ENCODE assay signal across 17 cellular contexts in genomic region chr18:63208676-63209075, GRCh38.
DNase-seq lines count a peak whose midpoint lies in the region; ATAC-seq, FAIRE-seq and TF ChIP-seq lines count a peak whose summit lies in the region.
"Had no signal": no experiment of that assay in that cellular context is flagged by ENCODE, and none has a peak within 500 bp of the region (broad histone marks: within the 10 kb centered on the region; RNA-seq: fewer than 3 reads in every experiment).

No MANE protein-coding gene starts in this region.

- WGBS in pancreas, 2 donors = 59 to 69% methylated on average over 3 of the region's 3 CpGs

- H3K9me3 ChIP-seq in pancreas = no peaks in the 10 kb centered on the region
- H3K9me3 ChIP-seq: psoas muscle had no signal

- peaks cover 52% of the 10 kb centered on the region for H3K4me1 Mint-ChIP-seq in nephron progenitor cell

- H3K4me3 ChIP-seq in pancreas = no peak overlapping the region
- H3K4me3 ChIP-seq: psoas muscle had no signal

- ATAC-seq in left ventricle myocardium superior (peak; percentile 68), pancreas (no peak)

- no peak overlapping the region for H3K4me3 Mint-ChIP-seq in nephron progenitor cell

- no peaks in the 10 kb centered on the region for H3K36me3 ChIP-seq in pancreas

- DNase-seq in SHP77 (lab: John Stamatoyannopoulos, UW) = peak; percentile 33 to 44
- no peak for DNase-seq in SHP77 treated with DMSO at 0.1 percent for 48 hours (lab: John Stamatoyannopoulos, UW)
- DNase-seq in DMS53 (lab: John Stamatoyannopoulos, UW) = peak; percentile 91
- peak; percentile 25 for DNase-seq in RPMI8226
- DNase-seq in left ventricle myocardium superior = no peak
- DNase-seq in stimulated activated CD4-positive, alpha-beta T cell treated with anti-CD3 and anti-CD28 coated beads, Interleukin-4, amount 100 ng/mL, for 1 hour = no peak
- DNase-seq in pancreas = no peak
- no peak for DNase-seq in nephron progenitor cell
- DNase-seq: activated gamma-delta T cell; cortex of kidney; midbrain; NCI-H2171 treated with DMSO at 0.1 percent for 48 hours; psoas muscle; stimulated activated CD4-positive, alpha-beta T cell treated with anti-CD3 and anti-CD28 coated beads, Interleukin-1b, Interleukin-23, amount 100 ng/mL, for 48 hours; stimulated activated naive CD4-positive, alpha-beta T cell had no signal

- H3K36me3 Mint-ChIP-seq in nephron progenitor cell (ENCODE audit: low read depth) = no peaks in the 10 kb centered on the region

- peaks cover 11% of the 10 kb centered on the region for H3K27me3 Mint-ChIP-seq in nephron progenitor cell (ENCODE audit: low read depth, poor library complexity)

- H3K27ac ChIP-seq in pancreas = no peak overlapping the region
- H3K27ac ChIP-seq: KMS-11, psoas muscle, VCaP had no signal

- no peak overlapping the region for H3K27ac Mint-ChIP-seq in nephron progenitor cell

- no peak for FAIRE-seq in pancreas (lab: Jason Lieb, UNC)

- TF ChIP-seq CTCF in pancreas (IDR thresholded peaks at IDR 0.05) = no peak
- TF ChIP-seq CTCF in nephron progenitor cell (IDR thresholded peaks at IDR 0.05) = no peak

- no peaks in the 10 kb centered on the region for H3K4me1 ChIP-seq in pancreas

- intact Hi-C loops in left ventricle myocardium superior (cut with micrococcal nuclease) = no loop called here
- intact Hi-C loops in pancreas (cut with DNase I) = no loop called here

- H3K27me3 ChIP-seq in pancreas = no peaks in the 10 kb centered on the region

- no peaks in the 10 kb centered on the region for H3K9me3 Mint-ChIP-seq in nephron progenitor cell

Comparison
In these comparisons a context has a peak if more than half of its experiments do, and no peak if none do; other contexts are left out.
1. DNase-seq: peak in SHP77 (2 of 2), DMS53 (single experiment) and RPMI8226 (single experiment); none in SHP77 treated with DMSO at 0.1 percent for 48 hours (single experiment), left ventricle myocardium superior (single experiment), stimulated activated CD4-positive, alpha-beta T cell treated with anti-CD3 and anti-CD28 coated beads, Interleukin-4, amount 100 ng/mL, for 1 hour (single experiment), pancreas (0 of 6) and nephron progenitor cell (single experiment).